ENCODE assay signal across 1 cellular context in the genomic region with DNA sequence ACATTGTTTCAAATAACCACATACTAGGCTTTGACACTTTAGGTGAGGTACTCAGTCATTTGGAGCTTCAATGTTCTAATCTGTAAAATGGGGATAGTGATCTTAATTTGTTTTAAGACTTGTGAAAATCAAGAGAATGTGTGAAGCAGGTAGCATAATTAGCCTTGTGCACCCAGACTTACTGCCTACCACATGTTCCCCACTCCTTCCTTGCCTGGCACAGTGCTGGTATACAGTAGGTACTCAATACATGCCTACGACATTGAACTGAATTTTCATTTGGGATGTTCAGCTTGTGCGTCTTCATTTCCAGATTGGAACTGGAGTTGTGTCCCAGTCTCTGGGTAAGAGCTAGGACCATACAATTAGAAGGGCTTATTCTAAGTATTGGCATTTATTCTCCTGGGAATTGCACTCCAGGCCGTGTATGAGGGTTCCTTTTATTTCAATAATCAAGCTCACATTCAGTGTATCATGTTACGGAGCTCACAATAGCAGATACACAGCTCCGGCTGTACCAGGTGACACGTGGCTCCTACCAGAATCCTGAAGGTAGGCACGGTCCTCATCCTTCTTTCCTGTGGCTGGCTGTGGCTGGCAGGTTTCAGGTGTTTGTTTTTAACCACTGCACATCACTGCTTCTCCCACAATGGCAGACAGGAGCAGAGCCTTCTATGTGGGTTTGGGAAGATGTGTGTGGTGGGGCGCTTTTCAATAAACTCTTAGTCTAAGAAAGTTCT.
TF ChIP-seq lines count a peak whose summit lies in the region.

No MANE protein-coding gene starts in this region.

TF ChIP-seq in HEK293, 187 proteins besides CTCF, POLR2A, EP300 and RAD21 (continued from another document):
- TF ChIP-seq, protein P1, sequence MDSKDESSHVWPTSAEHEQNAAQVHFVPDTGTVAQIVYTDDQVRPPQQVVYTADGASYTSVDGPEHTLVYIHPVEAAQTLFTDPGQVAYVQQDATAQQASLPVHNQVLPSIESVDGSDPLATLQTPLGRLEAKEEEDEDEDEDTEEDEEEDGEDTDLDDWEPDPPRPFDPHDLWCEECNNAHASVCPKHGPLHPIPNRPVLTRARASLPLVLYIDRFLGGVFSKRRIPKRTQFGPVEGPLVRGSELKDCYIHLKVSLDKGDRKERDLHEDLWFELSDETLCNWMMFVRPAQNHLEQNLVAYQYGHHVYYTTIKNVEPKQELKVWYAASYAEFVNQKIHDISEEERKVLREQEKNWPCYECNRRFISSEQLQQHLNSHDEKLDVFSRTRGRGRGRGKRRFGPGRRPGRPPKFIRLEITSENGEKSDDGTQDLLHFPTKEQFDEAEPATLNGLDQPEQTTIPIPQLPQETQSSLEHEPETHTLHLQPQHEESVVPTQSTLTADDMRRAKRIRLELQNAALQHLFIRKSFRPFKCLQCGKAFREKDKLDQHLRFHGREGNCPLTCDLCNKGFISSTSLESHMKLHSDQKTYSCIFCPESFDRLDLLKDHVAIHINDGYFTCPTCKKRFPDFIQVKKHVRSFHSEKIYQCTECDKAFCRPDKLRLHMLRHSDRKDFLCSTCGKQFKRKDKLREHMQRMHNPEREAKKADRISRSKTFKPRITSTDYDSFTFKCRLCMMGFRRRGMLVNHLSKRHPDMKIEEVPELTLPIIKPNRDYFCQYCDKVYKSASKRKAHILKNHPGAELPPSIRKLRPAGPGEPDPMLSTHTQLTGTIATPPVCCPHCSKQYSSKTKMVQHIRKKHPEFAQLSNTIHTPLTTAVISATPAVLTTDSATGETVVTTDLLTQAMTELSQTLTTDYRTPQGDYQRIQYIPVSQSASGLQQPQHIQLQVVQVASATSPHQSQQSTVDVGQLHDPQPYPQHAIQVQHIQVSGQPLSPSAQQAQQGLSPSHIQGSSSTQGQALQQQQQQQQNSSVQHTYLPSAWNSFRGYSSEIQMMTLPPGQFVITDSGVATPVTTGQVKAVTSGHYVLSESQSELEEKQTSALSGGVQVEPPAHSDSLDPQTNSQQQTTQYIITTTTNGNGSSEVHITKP (tag by site-specific recombination; IDR thresholded peaks at IDR 0.05) = 0 out of 2 replicates have a peak, but pooled peaks have one; percentile 11
- TF ChIP-seq IKZF3 (tag by site-specific recombination; IDR thresholded peaks at IDR 0.05) (no peak), ZNF585B (tag by site-specific recombination; IDR thresholded peaks at IDR 0.05) (no peak), ZNF664 (tag by site-specific recombination; IDR thresholded peaks at IDR 0.05) (0 out of 2 replicates have a peak, but pooled peaks have one; percentile 19)
- TF ChIP-seq, protein P2, sequence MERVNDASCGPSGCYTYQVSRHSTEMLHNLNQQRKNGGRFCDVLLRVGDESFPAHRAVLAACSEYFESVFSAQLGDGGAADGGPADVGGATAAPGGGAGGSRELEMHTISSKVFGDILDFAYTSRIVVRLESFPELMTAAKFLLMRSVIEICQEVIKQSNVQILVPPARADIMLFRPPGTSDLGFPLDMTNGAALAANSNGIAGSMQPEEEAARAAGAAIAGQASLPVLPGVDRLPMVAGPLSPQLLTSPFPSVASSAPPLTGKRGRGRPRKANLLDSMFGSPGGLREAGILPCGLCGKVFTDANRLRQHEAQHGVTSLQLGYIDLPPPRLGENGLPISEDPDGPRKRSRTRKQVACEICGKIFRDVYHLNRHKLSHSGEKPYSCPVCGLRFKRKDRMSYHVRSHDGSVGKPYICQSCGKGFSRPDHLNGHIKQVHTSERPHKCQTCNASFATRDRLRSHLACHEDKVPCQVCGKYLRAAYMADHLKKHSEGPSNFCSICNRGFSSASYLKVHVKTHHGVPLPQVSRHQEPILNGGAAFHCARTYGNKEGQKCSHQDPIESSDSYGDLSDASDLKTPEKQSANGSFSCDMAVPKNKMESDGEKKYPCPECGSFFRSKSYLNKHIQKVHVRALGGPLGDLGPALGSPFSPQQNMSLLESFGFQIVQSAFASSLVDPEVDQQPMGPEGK (tag by site-specific recombination; IDR thresholded peaks at IDR 0.05) = no peak
